10 cellular contexts compared by ENCODE assay signal in genomic region chr20:49821850-49822249, GRCh38. TPM values are rescaled to one million over a fixed set of nuclear protein-coding genes. Genes with fewer than 3 reads are reported as not detected.
DNase-seq lines count a peak whose midpoint lies in the region; ATAC-seq and TF ChIP-seq lines count a peak whose summit lies in the region.
"Had no signal": no experiment of that assay in that cellular context is flagged by ENCODE, and none has a peak within 500 bp of the region (broad histone marks: within the 10 kb centered on the region; RNA-seq: fewer than 3 reads in every experiment).

No MANE protein-coding gene starts in this region.

- H3K4me1 Mint-ChIP-seq in activated CD4-positive, alpha-beta T cell treated with anti-CD3 and anti-CD28 coated beads, Interleukin-2, amount 10 ng/mL, durations not matched to agents 24 days and 14 days = peaks cover 46% of the 10 kb centered on the region
- peaks cover 35% of the 10 kb centered on the region for H3K4me1 Mint-ChIP-seq in T-helper 17 cell
- H3K4me1 Mint-ChIP-seq in endothelial cell (ENCODE audit: unreplicated experiment) = peaks cover 4% of the 10 kb centered on the region

- ATAC-seq in T-helper 17 cell = no peak
- no peak for ATAC-seq in foreskin keratinocyte
- ATAC-seq in stimulated activated naive CD8-positive, alpha-beta T cell treated with anti-CD3 and anti-CD28 coated beads, Interleukin-15, Interleukin-2, amounts not matched to agents 100 U/mL and 50 U/mL, for 24 hours = peak; percentile 65

- H3K4me1 ChIP-seq in foreskin keratinocyte = no peaks in the 10 kb centered on the region

- no peak overlapping the region for H3K27ac ChIP-seq in foreskin keratinocyte
- H3K27ac ChIP-seq: BLaER1 had no signal

- no peaks in the 10 kb centered on the region for H3K27me3 ChIP-seq in foreskin keratinocyte
- H3K27me3 ChIP-seq: BLaER1 had no signal

- peak overlapping the region; percentile 72 for H3K27ac Mint-ChIP-seq in activated CD4-positive, alpha-beta T cell treated with anti-CD3 and anti-CD28 coated beads, Interleukin-2, amount 10 ng/mL, durations not matched to agents 24 days and 14 days
- H3K27ac Mint-ChIP-seq in T-helper 17 cell (peak overlapping the region; percentile 94), endothelial cell (ENCODE audit: unreplicated experiment) (no peak overlapping the region)

- DNase-seq in activated CD4-positive, alpha-beta T cell treated with anti-CD3 and anti-CD28 coated beads, Interleukin-2, amount 10 ng/mL, durations not matched to agents 24 days and 14 days = peak; percentile 58
- DNase-seq in activated CD4-positive, alpha-beta T cell treated with anti-CD3 and anti-CD28 coated beads for 4 hours = no peak
- no peak for DNase-seq in T-helper 17 cell
- no peak for DNase-seq in foreskin keratinocyte
- DNase-seq in stimulated activated naive CD8-positive, alpha-beta T cell treated with anti-CD3 and anti-CD28 coated beads, Interleukin-15, Interleukin-2, amounts not matched to agents 100 U/mL and 50 U/mL, for 24 hours = no peak
- DNase-seq in H4 (ENCODE audit: low spot score) = no peak
- DNase-seq in SIG-M5 (lab: John Stamatoyannopoulos, UW) = no peak
- no peak for DNase-seq in endothelial cell (ENCODE audit: low spot score)
- DNase-seq: NCI-H69 had no signal

- H3K9me3 ChIP-seq in T-helper 17 cell (ENCODE audit: control insufficient read depth, low read length, poor library complexity, severe bottlenecking) = no peaks in the 10 kb centered on the region

- H3K27me3 Mint-ChIP-seq in activated CD4-positive, alpha-beta T cell treated with anti-CD3 and anti-CD28 coated beads, Interleukin-2, amount 10 ng/mL, durations not matched to agents 24 days and 14 days = no peaks in the 10 kb centered on the region
- H3K27me3 Mint-ChIP-seq in T-helper 17 cell = no peaks in the 10 kb centered on the region
- H3K27me3 Mint-ChIP-seq in endothelial cell (ENCODE audit: unreplicated experiment) = no peaks in the 10 kb centered on the region

- H3K9me3 Mint-ChIP-seq in activated CD4-positive, alpha-beta T cell treated with anti-CD3 and anti-CD28 coated beads, Interleukin-2, amount 10 ng/mL, durations not matched to agents 24 days and 14 days = peaks cover 7% of the 10 kb centered on the region
- H3K9me3 Mint-ChIP-seq in endothelial cell (ENCODE audit: unreplicated experiment) = no peaks in the 10 kb centered on the region

- H3K4me3 Mint-ChIP-seq in activated CD4-positive, alpha-beta T cell treated with anti-CD3 and anti-CD28 coated beads, Interleukin-2, amount 10 ng/mL, durations not matched to agents 24 days and 14 days = peak overlapping the region; percentile 56
- H3K4me3 Mint-ChIP-seq in T-helper 17 cell (peak overlapping the region; percentile 28), endothelial cell (ENCODE audit: unreplicated experiment) (no peak overlapping the region)

- TF ChIP-seq CTCF in foreskin keratinocyte (conservative IDR thresholded peaks at IDR 0.05) (peak; percentile 30), endothelial cell (IDR thresholded peaks at IDR 0.05; ENCODE audit: unreplicated experiment) (no peak)

- intact Hi-C loops in activated CD4-positive, alpha-beta T cell treated with anti-CD3 and anti-CD28 coated beads, Interleukin-2, amount 10 ng/mL, durations not matched to agents 24 days and 14 days (cut with micrococcal nuclease) = loop anchor here (5.0 kb wide), 3 partner anchors 125 to 285 kb away; no protein-coding TSS in a partner anchor

- H3K36me3 Mint-ChIP-seq in activated CD4-positive, alpha-beta T cell treated with anti-CD3 and anti-CD28 coated beads, Interleukin-2, amount 10 ng/mL, durations not matched to agents 24 days and 14 days (ENCODE audit: low read depth) = peaks cover 77% of the 10 kb centered on the region
- H3K36me3 Mint-ChIP-seq in T-helper 17 cell (ENCODE audit: low read depth) = peaks cover 3% of the 10 kb centered on the region
- H3K36me3 Mint-ChIP-seq in endothelial cell (ENCODE audit: low read depth, unreplicated experiment) = peaks cover 22% of the 10 kb centered on the region

RNA-seq across cellular contexts. Expression of gene SLC9A8, which starts 9.2 kb away (rescaled TPM):
- total RNA-seq in activated CD4-positive, alpha-beta T cell treated with anti-CD3 and anti-CD28 coated beads, Interleukin-2, amount 10 ng/mL, durations not matched to agents 24 days and 14 days = 15.2 and 15.7 TPM in 2 replicates
- total RNA-seq in T-helper 17 cell = 10 to 100 TPM; 42.4 to 44.8 TPM
- total RNA-seq in foreskin keratinocyte = 3.7 and 5.9 TPM in 2 replicates
- 1.7 and 2.3 TPM in 2 replicates for polyA plus RNA-seq in foreskin keratinocyte
- total RNA-seq in H4 (2014; rRNA removed; shearing (Covaris generic)) = 4.9 TPM in 2 replicates
- 10.5 TPM for total RNA-seq in endothelial cell (ENCODE audit: unreplicated experiment)
